ENCODE assay signal across 16 cellular contexts in the genomic region with DNA sequence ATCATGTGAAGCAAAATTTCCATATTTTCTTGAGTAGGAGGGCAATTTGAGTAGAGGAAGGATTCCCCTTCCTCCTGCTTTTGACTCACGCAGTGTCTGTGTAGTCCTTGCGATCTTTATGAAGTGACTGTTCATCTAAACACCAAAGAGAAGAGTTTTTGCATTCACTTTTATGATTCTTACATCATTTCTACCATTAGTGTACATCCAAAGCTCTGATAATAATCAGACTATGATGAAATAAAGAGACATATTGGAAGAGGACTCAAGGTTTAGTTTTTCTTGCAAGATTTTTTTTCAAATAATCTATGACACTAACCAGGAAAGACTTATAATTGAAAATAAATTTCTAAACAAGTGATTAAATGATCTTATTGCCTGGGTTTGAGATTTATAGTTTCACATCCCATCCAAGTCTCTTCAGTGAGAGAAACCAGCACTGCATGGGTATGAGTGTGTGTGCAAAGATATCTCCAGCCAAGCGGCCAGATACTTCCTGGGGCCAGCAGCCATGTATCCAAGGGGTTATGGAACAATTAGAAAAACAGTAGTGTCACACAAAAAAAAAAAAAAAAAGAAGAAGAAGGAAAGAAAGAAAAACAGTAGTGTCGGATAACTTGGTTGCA. TPM values are rescaled to one million over a fixed set of nuclear protein-coding genes. Genes with fewer than 3 reads are reported as not detected.
DNase-seq lines count a peak whose midpoint lies in the region; ATAC-seq and TF ChIP-seq lines count a peak whose summit lies in the region.
"Had no signal": no experiment of that assay in that cellular context is flagged by ENCODE, and none has a peak within 500 bp of the region (broad histone marks: within the 10 kb centered on the region; RNA-seq: fewer than 3 reads in every experiment).

No MANE protein-coding gene starts in this region.

- no CpG with 5 or more reads among the region's 4 CpGs for WGBS in IMR-90 (ENCODE audit: extremely low coverage in 2 of 2, insufficient read length in 1 of 2), 2 experiments

- peaks cover 0 to 28% of the 10 kb centered on the region in 2 experiments; a peak in 3 of 4 replicates for H3K79me1 ChIP-seq in IMR-90 (ENCODE audit: low read depth in 1 of 2, low read length in 2 of 2)

- no peak overlapping the region for H2BK20ac ChIP-seq in IMR-90 (ENCODE audit: low read depth, low read length)

- CTCF ChIA-PET in IMR-90 (lab: Yijun Ruan, JAX), result interaction anchor here (0.6 to 1.0 kb wide), 3 partner anchors 27 to 118 kb away, joined by 3 read pairs; no protein-coding TSS in a partner anchor

- no peak overlapping the region for H2BK120ac ChIP-seq in IMR-90 (ENCODE audit: low read depth, low read length)

- H3K27ac ChIP-seq in IMR-90 (ENCODE audit: insufficient read depth, low read length) (no peak overlapping the region), muscle layer of colon (ENCODE audit: low read depth, low read length) (peak overlapping the region; percentile 93), stomach smooth muscle (ENCODE audit: low read length) (peak overlapping the region; percentile 99)
- H3K27ac ChIP-seq: C4-2B had no signal

- peaks cover 11% of the 10 kb centered on the region; the same call in 1 of the 2 replicates for H4K20me1 ChIP-seq in IMR-90 (ENCODE audit: insufficient read depth, low read length)

- DNase-seq in IMR-90 (no peak), chondrocyte (ENCODE audit: low spot score) (no peak), OCI-M2 (lab: John Stamatoyannopoulos, UW; ENCODE audit: unreplicated experiment) (no peak), HAP-1 (ENCODE audit: low spot score in 2 of 2) (no peak), GM13976 (ENCODE audit: low spot score) (no peak)
- DNase-seq in activated CD4-positive, alpha-beta T cell treated with anti-CD3 and anti-CD28 coated beads for 1 hour, result no peak
- DNase-seq: HFFc6, MG63, NCI-H1417, NCI-H1694 treated with DMSO at 0.1 percent for 48 hours, NCI-H2081 treated with DMSO at 0.1 percent for 48 hours, NCI-H446, NCI-H526 had no signal

- no peak overlapping the region for H3K4me3 Mint-ChIP-seq in chondrocyte (ENCODE audit: unreplicated experiment)
- H3K4me3 Mint-ChIP-seq: HFFc6 had no signal

- POLR2A ChIA-PET in IMR-90 (lab: Charles Lee; ENCODE audit: unreplicated experiment), result no interaction called here

- no peak overlapping the region for H4K8ac ChIP-seq in IMR-90 (ENCODE audit: low read depth in 2 of 2, low read length in 2 of 2)

- H4K5ac ChIP-seq in IMR-90 (ENCODE audit: low read depth, low read length), result no peak overlapping the region

- in situ Hi-C loops in IMR-90 (cut with MboI; ENCODE audit: low sequenced_read_pairs) (no loop called here), HAP-1 (cut with MboI; ENCODE audit: low sequenced_read_pairs) (no loop called here), GM13976 (cut with MboI; ENCODE audit: low sequenced_read_pairs, unreplicated experiment) (no loop called here)

- no peak overlapping the region for H4K91ac ChIP-seq in IMR-90 (ENCODE audit: insufficient read depth, low read depth, low read length)

- ATAC-seq in IMR-90 (ENCODE audit: low read depth), result no peak

- no peaks in the 10 kb centered on the region for H3K9me3 ChIP-seq in IMR-90 (ENCODE audit: control insufficient read depth, insufficient read depth, low read length)
- no peaks in the 10 kb centered on the region for H3K9me3 ChIP-seq in muscle layer of colon (ENCODE audit: low read length)
- H3K9me3 ChIP-seq in stomach smooth muscle (ENCODE audit: control insufficient read depth in 2 of 2, low read length in 2 of 2), result no peaks in the 10 kb centered on the region
- H3K9me3 ChIP-seq in HAP-1, result no peaks in the 10 kb centered on the region
- H3K9me3 ChIP-seq: MG63 had no signal

- 0 out of 2 replicates have a peak, but pooled peaks cover 4% of the 10 kb centered on the region for H3K9me1 ChIP-seq in IMR-90 (ENCODE audit: insufficient read depth, low read length)

- no peak overlapping the region for H2AK9ac ChIP-seq in IMR-90 (replicated peaks; ENCODE audit: low read depth, low read length, poor library complexity)

- TF ChIP-seq POLR2A in IMR-90 (IDR thresholded peaks at IDR 0.05; ENCODE audit: low read depth, low read length), result no peak

- H3K9ac ChIP-seq in IMR-90 (ENCODE audit: low read depth, low read length), result no peak overlapping the region
- no peak overlapping the region for H3K9ac ChIP-seq in muscle layer of colon (ENCODE audit: low read length)
- no peak overlapping the region for H3K9ac ChIP-seq in stomach smooth muscle (ENCODE audit: low read length in 2 of 2)

- no peak overlapping the region for H3K14ac ChIP-seq in IMR-90 (replicated peaks; ENCODE audit: low read depth, low read length)

- H2AK5ac ChIP-seq in IMR-90 (ENCODE audit: low read depth, low read length), result no peak overlapping the region

- H3K27me3 ChIP-seq in IMR-90 (ENCODE audit: control insufficient read depth, insufficient read depth, low read length) (no peaks in the 10 kb centered on the region), muscle layer of colon (ENCODE audit: control insufficient read depth in 1 of 2, insufficient read depth in 2 of 2, low read length in 2 of 2) (no peaks in the 10 kb centered on the region), stomach smooth muscle (ENCODE audit: control insufficient read depth in 1 of 2, insufficient read depth in 2 of 2, low read length in 2 of 2) (no peaks in the 10 kb centered on the region), HAP-1 (ENCODE audit: low read depth) (no peaks in the 10 kb centered on the region; the same call in 1 of the 2 replicates)
- H3K27me3 ChIP-seq: MG63 had no signal

- H3K56ac ChIP-seq in IMR-90 (ENCODE audit: extremely low read depth, insufficient read depth, low read length), result no peak overlapping the region

- H2AFZ ChIP-seq in IMR-90 (replicated peaks; ENCODE audit: low read length, poor library complexity), result no peak overlapping the region

- H3K18ac ChIP-seq in IMR-90 (ENCODE audit: low read depth, low read length), result no peak overlapping the region

- H3K36me3 ChIP-seq in IMR-90 (ENCODE audit: control insufficient read depth, insufficient read depth, low read length), result no peaks in the 10 kb centered on the region
- H3K36me3 ChIP-seq in muscle layer of colon (ENCODE audit: insufficient read depth, low read length), result no peaks in the 10 kb centered on the region
- H3K36me3 ChIP-seq in stomach smooth muscle (ENCODE audit: control insufficient read depth in 2 of 2, insufficient read depth in 2 of 2, low read length in 2 of 2), result peaks cover 0 to 3% of the 10 kb centered on the region in 2 donors
- no peaks in the 10 kb centered on the region for H3K36me3 ChIP-seq in HAP-1 (replicated peaks)
- H3K36me3 ChIP-seq: MG63 had no signal

- peaks cover 7% of the 10 kb centered on the region for H3K36me3 Mint-ChIP-seq in chondrocyte (ENCODE audit: low read depth)

- H3K4me1 ChIP-seq in IMR-90 (ENCODE audit: control insufficient read depth, insufficient read depth, low read length), result peaks cover 11% of the 10 kb centered on the region
- H3K4me1 ChIP-seq in muscle layer of colon (ENCODE audit: insufficient read depth, low read length), result peaks cover 30% of the 10 kb centered on the region
- no peaks in the 10 kb centered on the region for H3K4me1 ChIP-seq in stomach smooth muscle (ENCODE audit: control insufficient read depth, insufficient read depth, low read length)
- no peaks in the 10 kb centered on the region for H3K4me1 ChIP-seq in HAP-1

- TF ChIP-seq CTCF in IMR-90 (conservative IDR thresholded peaks at IDR 0.05; ENCODE audit: low read depth, low read length), result no peak
- no peak for TF ChIP-seq CTCF in chondrocyte (IDR thresholded peaks at IDR 0.05)
- TF ChIP-seq CTCF in GM13976 (IDR thresholded peaks at IDR 0.05; ENCODE audit: borderline replicate concordance, control extremely low read depth, extremely low read depth, insufficient read depth, missing control alignments), result no peak

- no peak overlapping the region for H3K4me2 ChIP-seq in IMR-90 (ENCODE audit: low read depth, low read length)

- peak overlapping the region; percentile 78 for H3K27ac Mint-ChIP-seq in chondrocyte (ENCODE audit: unreplicated experiment)
- H3K27ac Mint-ChIP-seq: HFFc6 had no signal

- no peak overlapping the region for H2BK15ac ChIP-seq in IMR-90 (ENCODE audit: low read depth, low read length)

- dilution Hi-C loops in IMR-90 (cut with HindIII; ENCODE audit: low sequenced_read_pairs, unreplicated experiment), result no loop called here

- H3K4me1 Mint-ChIP-seq in chondrocyte (ENCODE audit: low read depth), result peaks cover 55% of the 10 kb centered on the region

- intact Hi-C loops in IMR-90 (cut with micrococcal nuclease), result no loop called here

- H3K9me3 Mint-ChIP-seq in chondrocyte (ENCODE audit: low read depth), result no peaks in the 10 kb centered on the region
- H3K9me3 Mint-ChIP-seq: HFFc6 had no signal

- no peak overlapping the region for H3K23ac ChIP-seq in IMR-90 (ENCODE audit: low read depth, low read length)

- TF ChIP-seq RAD21 in IMR-90 (IDR thresholded peaks at IDR 0.05; ENCODE audit: low read length), result no peak

- no peaks in the 10 kb centered on the region for H3K27me3 Mint-ChIP-seq in chondrocyte (ENCODE audit: low read depth)

- H3K4ac ChIP-seq in IMR-90 (ENCODE audit: low read depth, low read length), result no peak overlapping the region

- BruUV-seq in IMR-90 (replicated peaks; lab: Mats Ljungman, UMichigan), result no TSS peak

- no peak overlapping the region for H3K4me3 ChIP-seq in IMR-90 (ENCODE audit: insufficient read depth, low read depth, low read length)
- H3K4me3 ChIP-seq in muscle layer of colon (ENCODE audit: low read depth in 1 of 2, low read length in 2 of 2), result no peak overlapping the region
- H3K4me3 ChIP-seq in stomach smooth muscle (ENCODE audit: low read length in 2 of 2), result no peak overlapping the region
- no peak overlapping the region for H3K4me3 ChIP-seq in HAP-1
- H3K4me3 ChIP-seq: MG63 had no signal

- H2BK5ac ChIP-seq in IMR-90 (ENCODE audit: low read depth, low read length, poor library complexity, severe bottlenecking), result no peak overlapping the region

TF ChIP-seq in IMR-90, 13 proteins besides CTCF, POLR2A, EP300 and RAD21:
- no peak for TF ChIP-seq RFX5 (IDR thresholded peaks at IDR 0.05; ENCODE audit: low read depth, low read length)
- TF ChIP-seq CEBPB (IDR thresholded peaks at IDR 0.05; ENCODE audit: low read depth, low read length), result 0 out of 2 replicates have a peak, but pooled peaks have one; percentile 8

RNA-seq across cellular contexts. Expression of gene ACTA2, which starts 2.0 kb away (rescaled TPM):
- 757 and 978 TPM in 2 replicates for total RNA-seq in IMR-90 (2012; rRNA removed)
- polyA plus RNA-seq in IMR-90 (2012; rRNA removed), result 1,117 and 1,235 TPM in 2 replicates
- 948 and 1,147 TPM in 2 replicates for polyA plus RNA-seq in IMR-90 (2012; cell fraction: cytosol; rRNA removed)
- 396 and 625 TPM in 2 replicates for polyA plus RNA-seq in IMR-90 (2012; cell fraction: nucleus; rRNA removed; ENCODE audit: low replicate concordance)
- total RNA-seq in chondrocyte, result 846 to 4,145 TPM (median 3,929 TPM) in 3 replicates

RNA-seq across cellular contexts. Expression of gene FAS, which starts 36.0 kb away (rescaled TPM):
- total RNA-seq in IMR-90 (2012; rRNA removed) (53.8 and 54.7 TPM in 2 replicates), chondrocyte (11.2 to 11.6 TPM (median 11.5 TPM) in 3 replicates)
- 31.1 and 34.3 TPM in 2 replicates for polyA plus RNA-seq in IMR-90 (2012; rRNA removed)
- polyA plus RNA-seq in IMR-90 (2012; cell fraction: cytosol; rRNA removed), result 11.6 and 17.5 TPM in 2 replicates
- 7.6 and 49.3 TPM in 2 replicates for polyA plus RNA-seq in IMR-90 (2012; cell fraction: nucleus; rRNA removed; ENCODE audit: low replicate concordance)
